ENCODE assay signal across 1 cellular context in genomic region chr5:669111-669841, GRCh38.
TF ChIP-seq lines count a peak whose summit lies in the region.

No MANE protein-coding gene starts in this region.

TF ChIP-seq in K562, 482 proteins besides CTCF, POLR2A, EP300 and RAD21 (continued from another document):
- TF ChIP-seq BHLHE40 (IDR thresholded peaks at IDR 0.05; ENCODE audit: low read length) (peak; percentile 19; the same call in 1 of the 2 replicates), SAFB (IDR thresholded peaks at IDR 0.05; ENCODE audit: borderline replicate concordance, low read depth, low read length) (peak; percentile 46; the same call in 1 of the 2 replicates), JUND (IDR thresholded peaks at IDR 0.05; ENCODE audit: borderline replicate concordance, low read depth, low read length) (peak; percentile 28; the same call in 1 of the 2 replicates), JUND (tag; IDR thresholded peaks at IDR 0.05; ENCODE audit: borderline replicate concordance, low read depth, low read length) (no peak), CCNT2 (IDR thresholded peaks at IDR 0.05; ENCODE audit: borderline replicate concordance, extremely low read depth, insufficient read length, low read depth, low read length) (peak; percentile 31), YY1 (IDR thresholded peaks at IDR 0.05; ENCODE audit: borderline replicate concordance in 1 of 3, control insufficient read depth in 1 of 3, extremely low read depth in 1 of 3, insufficient read depth in 3 of 3, insufficient read length in 1 of 3, insufficient replicate concordance in 2 of 3, low read depth in 1 of 3, low read length in 2 of 3) (peak in 1 of 3 experiments; percentile 57), MAZ (CRISPR knock-in tag; conservative IDR thresholded peaks at IDR 0.05 in 1 of 2, IDR thresholded peaks at IDR 0.05 in 1 of 2) (no peak), POLR2G (IDR thresholded peaks at IDR 0.05; ENCODE audit: low read depth, low read length) (peak; percentile 73), ZNF398 (CRISPR knock-in tag; IDR thresholded peaks at IDR 0.05) (no peak), NR3C1 (CRISPR knock-in tag; IDR thresholded peaks at IDR 0.05) (no peak), E2F6 (IDR thresholded peaks at IDR 0.05; ENCODE audit: borderline replicate concordance in 1 of 2, extremely low read depth in 1 of 2, insufficient read depth in 1 of 2, insufficient read length in 1 of 2, low read depth in 1 of 2, low read length in 1 of 2, poor library complexity in 1 of 2, severe bottlenecking in 1 of 2) (peak in 1 of 2 experiments; percentile 5), U2AF1 (optimal IDR thresholded peaks at IDR 0.05; ENCODE audit: low read depth, low read length) (no peak), ZNF197 (CRISPR knock-in tag; IDR thresholded peaks at IDR 0.05; ENCODE audit: low read depth) (no peak), EGR1 (conservative IDR thresholded peaks at IDR 0.05) (0 out of 2 replicates have a peak, but pooled peaks have one; percentile 31), IFI16 (CRISPR knock-in tag; IDR thresholded peaks at IDR 0.05) (no peak), THRB (CRISPR knock-in tag; conservative IDR thresholded peaks at IDR 0.05) (no peak), AFF1 (IDR thresholded peaks at IDR 0.05; ENCODE audit: low read depth in 1 of 2, partially characterized antibody in 2 of 2) (no peak), FOXO4 (CRISPR knock-in tag; IDR thresholded peaks at IDR 0.05) (no peak), IRF9 (tag; IDR thresholded peaks at IDR 0.05) (no peak), ZNF263 (CRISPR knock-in tag; IDR thresholded peaks at IDR 0.05; ENCODE audit: borderline replicate concordance) (no peak), HMGN3 (IDR thresholded peaks at IDR 0.05; ENCODE audit: borderline replicate concordance, extremely low read depth, insufficient read length, low read depth, low read length) (peak; percentile 59), HNRNPL (IDR thresholded peaks at IDR 0.05; ENCODE audit: low read depth, low read length) (peak; percentile 76), FIP1L1 (IDR thresholded peaks at IDR 0.05; ENCODE audit: low read depth, low read length, poor library complexity, severe bottlenecking) (peak; percentile 59), KLF16 (IDR thresholded peaks at IDR 0.05) (peak; percentile 46; the same call in 1 of the 2 replicates), GABPB1 (CRISPR knock-in tag; IDR thresholded peaks at IDR 0.05) (0 out of 2 replicates have a peak, but pooled peaks have one; percentile 13), SMARCA4 (IDR thresholded peaks at IDR 0.05) (no peak), KAT8 (IDR thresholded peaks at IDR 0.05; ENCODE audit: low read depth) (no peak), ZBTB7A (IDR thresholded peaks at IDR 0.05; ENCODE audit: borderline replicate concordance, control insufficient read depth, low read depth, low read length) (0 out of 2 replicates have a peak, but pooled peaks have one; percentile 49), TEAD4 (IDR thresholded peaks at IDR 0.05; ENCODE audit: low read length) (peak; percentile 43), TEAD4 (CRISPR knock-in tag; IDR thresholded peaks at IDR 0.05; ENCODE audit: borderline replicate concordance) (no peak)
